Comparison of ENCODE assay signal across 1 cellular context in the genomic region with DNA sequence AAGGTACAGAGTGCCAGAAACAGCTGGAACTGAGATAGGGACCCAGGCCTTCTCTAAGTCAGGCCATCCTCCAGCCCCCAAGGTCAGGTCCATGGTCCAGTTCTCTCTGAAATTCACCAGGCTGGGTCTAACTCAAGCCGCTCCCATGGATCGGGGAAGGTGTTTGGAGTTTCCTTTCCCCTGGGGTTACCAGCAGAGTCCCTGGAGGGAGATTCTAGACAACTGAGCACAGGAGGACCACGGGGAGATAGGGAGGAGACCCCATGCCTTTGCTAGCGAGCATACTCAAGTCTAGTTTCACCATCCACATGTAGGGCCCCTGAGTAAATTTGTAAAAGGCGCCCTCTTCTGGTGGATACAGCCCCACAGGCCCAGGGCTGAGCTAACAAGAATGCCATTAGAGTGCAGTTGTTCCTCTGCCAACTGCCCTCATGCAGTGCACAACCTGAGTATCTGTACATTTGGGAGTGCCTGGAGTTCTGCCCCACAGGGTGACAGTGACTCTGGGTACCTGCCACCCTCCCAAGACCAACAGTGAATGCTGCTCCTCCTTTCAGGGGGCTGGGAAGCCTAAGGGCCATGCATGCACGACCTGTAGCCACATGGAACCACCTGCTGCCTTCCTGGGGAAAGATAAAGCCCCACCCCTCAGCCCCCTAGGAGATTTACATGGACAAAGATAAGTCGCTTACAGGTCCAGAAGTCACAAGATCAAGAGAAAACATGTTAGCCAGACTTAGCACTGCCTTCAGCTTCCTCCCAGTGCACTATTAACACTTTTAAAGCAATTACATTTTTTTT.
TF ChIP-seq lines count a peak whose summit lies in the region.

No MANE protein-coding gene starts in this region.

TF ChIP-seq in K562, 482 proteins besides CTCF, POLR2A, EP300 and RAD21 (continued from another document and continues in another):
- TF ChIP-seq, protein P1, sequence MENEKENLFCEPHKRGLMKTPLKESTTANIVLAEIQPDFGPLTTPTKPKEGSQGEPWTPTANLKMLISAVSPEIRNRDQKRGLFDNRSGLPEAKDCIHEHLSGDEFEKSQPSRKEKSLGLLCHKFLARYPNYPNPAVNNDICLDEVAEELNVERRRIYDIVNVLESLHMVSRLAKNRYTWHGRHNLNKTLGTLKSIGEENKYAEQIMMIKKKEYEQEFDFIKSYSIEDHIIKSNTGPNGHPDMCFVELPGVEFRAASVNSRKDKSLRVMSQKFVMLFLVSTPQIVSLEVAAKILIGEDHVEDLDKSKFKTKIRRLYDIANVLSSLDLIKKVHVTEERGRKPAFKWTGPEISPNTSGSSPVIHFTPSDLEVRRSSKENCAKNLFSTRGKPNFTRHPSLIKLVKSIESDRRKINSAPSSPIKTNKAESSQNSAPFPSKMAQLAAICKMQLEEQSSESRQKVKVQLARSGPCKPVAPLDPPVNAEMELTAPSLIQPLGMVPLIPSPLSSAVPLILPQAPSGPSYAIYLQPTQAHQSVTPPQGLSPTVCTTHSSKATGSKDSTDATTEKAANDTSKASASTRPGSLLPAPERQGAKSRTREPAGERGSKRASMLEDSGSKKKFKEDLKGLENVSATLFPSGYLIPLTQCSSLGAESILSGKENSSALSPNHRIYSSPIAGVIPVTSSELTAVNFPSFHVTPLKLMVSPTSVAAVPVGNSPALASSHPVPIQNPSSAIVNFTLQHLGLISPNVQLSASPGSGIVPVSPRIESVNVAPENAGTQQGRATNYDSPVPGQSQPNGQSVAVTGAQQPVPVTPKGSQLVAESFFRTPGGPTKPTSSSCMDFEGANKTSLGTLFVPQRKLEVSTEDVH (IDR thresholded peaks at IDR 0.05; ENCODE audit: low read depth, partially characterized antibody) = peak; percentile 3
- 0 out of 4 replicates have a peak, but pooled peaks of 1 of the 2 experiments have one; percentile 30 for TF ChIP-seq ZMIZ1 (IDR thresholded peaks at IDR 0.05; ENCODE audit: low read depth in 2 of 2, low read length in 2 of 2)
- no peak for TF ChIP-seq HOMEZ (CRISPR knock-in tag; IDR thresholded peaks at IDR 0.05)
- TF ChIP-seq, protein P2, sequence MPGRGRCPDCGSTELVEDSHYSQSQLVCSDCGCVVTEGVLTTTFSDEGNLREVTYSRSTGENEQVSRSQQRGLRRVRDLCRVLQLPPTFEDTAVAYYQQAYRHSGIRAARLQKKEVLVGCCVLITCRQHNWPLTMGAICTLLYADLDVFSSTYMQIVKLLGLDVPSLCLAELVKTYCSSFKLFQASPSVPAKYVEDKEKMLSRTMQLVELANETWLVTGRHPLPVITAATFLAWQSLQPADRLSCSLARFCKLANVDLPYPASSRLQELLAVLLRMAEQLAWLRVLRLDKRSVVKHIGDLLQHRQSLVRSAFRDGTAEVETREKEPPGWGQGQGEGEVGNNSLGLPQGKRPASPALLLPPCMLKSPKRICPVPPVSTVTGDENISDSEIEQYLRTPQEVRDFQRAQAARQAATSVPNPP (IDR thresholded peaks at IDR 0.05; ENCODE audit: borderline replicate concordance, insufficient read depth, insufficient read length) = no peak
- TF ChIP-seq ZNF232 (CRISPR knock-in tag; IDR thresholded peaks at IDR 0.05) = no peak
- TF ChIP-seq, protein P3, sequence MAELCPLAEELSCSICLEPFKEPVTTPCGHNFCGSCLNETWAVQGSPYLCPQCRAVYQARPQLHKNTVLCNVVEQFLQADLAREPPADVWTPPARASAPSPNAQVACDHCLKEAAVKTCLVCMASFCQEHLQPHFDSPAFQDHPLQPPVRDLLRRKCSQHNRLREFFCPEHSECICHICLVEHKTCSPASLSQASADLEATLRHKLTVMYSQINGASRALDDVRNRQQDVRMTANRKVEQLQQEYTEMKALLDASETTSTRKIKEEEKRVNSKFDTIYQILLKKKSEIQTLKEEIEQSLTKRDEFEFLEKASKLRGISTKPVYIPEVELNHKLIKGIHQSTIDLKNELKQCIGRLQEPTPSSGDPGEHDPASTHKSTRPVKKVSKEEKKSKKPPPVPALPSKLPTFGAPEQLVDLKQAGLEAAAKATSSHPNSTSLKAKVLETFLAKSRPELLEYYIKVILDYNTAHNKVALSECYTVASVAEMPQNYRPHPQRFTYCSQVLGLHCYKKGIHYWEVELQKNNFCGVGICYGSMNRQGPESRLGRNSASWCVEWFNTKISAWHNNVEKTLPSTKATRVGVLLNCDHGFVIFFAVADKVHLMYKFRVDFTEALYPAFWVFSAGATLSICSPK (IDR thresholded peaks at IDR 0.05; ENCODE audit: borderline replicate concordance) = no peak
- TF ChIP-seq COPS2 (conservative IDR thresholded peaks at IDR 0.05) = no peak
- no peak for TF ChIP-seq MECOM (CRISPR knock-in tag; IDR thresholded peaks at IDR 0.05)
- peak; percentile 65 for TF ChIP-seq ARID1B (IDR thresholded peaks at IDR 0.05)
- TF ChIP-seq BRD9 (IDR thresholded peaks at IDR 0.05; ENCODE audit: low read depth, partially characterized antibody) = peak; percentile 57
- TF ChIP-seq FOXA1 (IDR thresholded peaks at IDR 0.05; ENCODE audit: borderline replicate concordance) = no peak
- TF ChIP-seq ZFP30 (CRISPR knock-in tag; IDR thresholded peaks at IDR 0.05; ENCODE audit: borderline replicate concordance) = no peak
- TF ChIP-seq FOSL1 (tag; conservative IDR thresholded peaks at IDR 0.05) = no peak
- no peak for TF ChIP-seq ZNF778 (CRISPR knock-in tag; IDR thresholded peaks at IDR 0.05)
- no peak for TF ChIP-seq GTF2A2 (tag; IDR thresholded peaks at IDR 0.05)
- TF ChIP-seq, protein P4, sequence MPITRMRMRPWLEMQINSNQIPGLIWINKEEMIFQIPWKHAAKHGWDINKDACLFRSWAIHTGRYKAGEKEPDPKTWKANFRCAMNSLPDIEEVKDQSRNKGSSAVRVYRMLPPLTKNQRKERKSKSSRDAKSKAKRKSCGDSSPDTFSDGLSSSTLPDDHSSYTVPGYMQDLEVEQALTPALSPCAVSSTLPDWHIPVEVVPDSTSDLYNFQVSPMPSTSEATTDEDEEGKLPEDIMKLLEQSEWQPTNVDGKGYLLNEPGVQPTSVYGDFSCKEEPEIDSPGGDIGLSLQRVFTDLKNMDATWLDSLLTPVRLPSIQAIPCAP (CRISPR knock-in tag; IDR thresholded peaks at IDR 0.05; ENCODE audit: borderline replicate concordance) = no peak
- TF ChIP-seq RBM15 (IDR thresholded peaks at IDR 0.05; ENCODE audit: insufficient read depth, low read length) = no peak
- TF ChIP-seq RBM22 (IDR thresholded peaks at IDR 0.05; ENCODE audit: low read depth, low read length, poor library complexity, severe bottlenecking) = no peak
- no peak; the same call in 1 of the 2 replicates for TF ChIP-seq E2F1 (CRISPR knock-in tag; IDR thresholded peaks at IDR 0.05)
- peak; percentile 66 for TF ChIP-seq CBFA2T3 (IDR thresholded peaks at IDR 0.05)
- TF ChIP-seq ZC3H4 (CRISPR knock-in tag; IDR thresholded peaks at IDR 0.05; ENCODE audit: borderline replicate concordance) = no peak
- peak; percentile 36; the same call in 1 of the 2 replicates for TF ChIP-seq ZNF134 (CRISPR knock-in tag; conservative IDR thresholded peaks at IDR 0.05)
- no peak for TF ChIP-seq ILK (tag; IDR thresholded peaks at IDR 0.05; ENCODE audit: borderline replicate concordance, low read depth)
- no peak for TF ChIP-seq PRMT5 (CRISPR knock-in tag; IDR thresholded peaks at IDR 0.05)
- no peak for TF ChIP-seq ZNF395 (CRISPR knock-in tag; IDR thresholded peaks at IDR 0.05)
- TF ChIP-seq CBFB (CRISPR knock-in tag; IDR thresholded peaks at IDR 0.05) = no peak
- no peak for TF ChIP-seq MBD1 (CRISPR knock-in tag; IDR thresholded peaks at IDR 0.05)
- TF ChIP-seq ZNF561 (CRISPR knock-in tag; conservative IDR thresholded peaks at IDR 0.05) = no peak
- no peak for TF ChIP-seq MIER1 (IDR thresholded peaks at IDR 0.05; ENCODE audit: low read depth)
- no peak for TF ChIP-seq HES1 (IDR thresholded peaks at IDR 0.05; ENCODE audit: low read depth)
- no peak for TF ChIP-seq ZBTB2 (IDR thresholded peaks at IDR 0.05)
- TF ChIP-seq PYGO2 (tag; IDR thresholded peaks at IDR 0.05) = no peak
- TF ChIP-seq SIN3B (IDR thresholded peaks at IDR 0.05; ENCODE audit: low read depth) = no peak
- no peak for TF ChIP-seq ZKSCAN3 (CRISPR knock-in tag; IDR thresholded peaks at IDR 0.05)
- TF ChIP-seq, protein P5, sequence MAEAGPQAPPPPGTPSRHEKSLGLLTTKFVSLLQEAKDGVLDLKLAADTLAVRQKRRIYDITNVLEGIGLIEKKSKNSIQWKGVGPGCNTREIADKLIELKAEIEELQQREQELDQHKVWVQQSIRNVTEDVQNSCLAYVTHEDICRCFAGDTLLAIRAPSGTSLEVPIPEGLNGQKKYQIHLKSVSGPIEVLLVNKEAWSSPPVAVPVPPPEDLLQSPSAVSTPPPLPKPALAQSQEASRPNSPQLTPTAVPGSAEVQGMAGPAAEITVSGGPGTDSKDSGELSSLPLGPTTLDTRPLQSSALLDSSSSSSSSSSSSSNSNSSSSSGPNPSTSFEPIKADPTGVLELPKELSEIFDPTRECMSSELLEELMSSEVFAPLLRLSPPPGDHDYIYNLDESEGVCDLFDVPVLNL (CRISPR knock-in tag; IDR thresholded peaks at IDR 0.05; ENCODE audit: low read depth) = no peak
- no peak for TF ChIP-seq SRF (CRISPR knock-in tag; IDR thresholded peaks at IDR 0.05)
